Comparison of ENCODE assay signal across 18 cellular contexts in the genomic region with DNA sequence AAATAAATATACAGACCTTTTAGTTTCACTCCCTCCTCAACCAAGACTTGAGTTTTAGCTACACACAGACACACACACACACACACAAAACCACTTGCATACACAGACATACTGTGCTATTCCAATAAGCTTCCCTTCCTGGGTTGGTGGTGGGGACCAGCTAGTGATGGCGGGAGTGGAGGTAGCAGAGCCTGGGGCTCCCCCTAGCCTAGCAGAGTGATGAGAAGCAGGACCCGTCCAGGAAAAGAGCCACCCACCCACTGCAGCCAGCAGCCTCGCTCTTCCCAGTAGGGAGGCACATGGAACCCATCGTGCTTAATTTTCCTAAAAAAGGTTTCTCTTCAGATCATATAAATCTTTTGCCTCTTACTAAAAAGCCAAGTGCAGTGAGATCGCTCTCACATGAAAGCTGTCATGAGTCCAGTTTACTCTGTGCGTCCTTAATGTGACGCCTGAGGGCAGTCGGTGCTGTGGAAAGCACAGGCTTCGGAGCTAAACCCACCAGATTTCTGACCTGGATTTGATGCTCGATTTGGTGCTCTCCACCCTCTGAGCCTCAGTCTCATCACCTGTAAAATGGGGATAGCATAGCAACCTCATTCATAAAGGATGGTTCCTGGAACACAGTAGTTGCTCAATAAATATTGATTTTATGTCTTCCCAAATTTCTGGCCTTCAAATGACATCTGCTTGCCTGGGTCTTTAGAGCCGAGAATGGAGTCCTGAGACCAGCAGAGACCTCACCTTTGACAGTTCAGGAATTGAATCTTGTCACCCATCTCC.
A peak's percentile ranks its signal among the peaks of the same experiment; 100 is the strongest.
DNase-seq lines count a peak whose midpoint lies in the region; ATAC-seq, FAIRE-seq and TF ChIP-seq lines count a peak whose summit lies in the region.
"Had no signal": no experiment of that assay in that cellular context is flagged by ENCODE, and none has a peak within 500 bp of the region (broad histone marks: within the 10 kb centered on the region; RNA-seq: fewer than 3 reads in every experiment).

No MANE protein-coding gene starts in this region.

- no peak for TF ChIP-seq EP300 in HepG2 (IDR thresholded peaks at IDR 0.05; ENCODE audit: low read depth in 2 of 2, low read length in 2 of 2)
- no peak for TF ChIP-seq EP300 in HepG2 (CRISPR knock-in tag; IDR thresholded peaks at IDR 0.05; ENCODE audit: borderline replicate concordance)

- in situ Hi-C loops in HepG2 (cut with HindIII; ENCODE audit: extremely low pct_ligation_motif_present, low pct_unique_long_range_greater_than_20kb) = no loop called here

- H3K36me3 Mint-ChIP-seq in glutamatergic neuron (ENCODE audit: unreplicated experiment) (no peaks in the 10 kb centered on the region), mesothelial cell of epicardium (no peaks in the 10 kb centered on the region)
- H3K36me3 Mint-ChIP-seq: T-cell had no signal

- no peak overlapping the region for H2AFZ ChIP-seq in HepG2 (ENCODE audit: low read length)

- no peak for TF ChIP-seq RAD21 in HepG2 (CRISPR knock-in tag; IDR thresholded peaks at IDR 0.05)

- H3K4me1 Mint-ChIP-seq in glutamatergic neuron (ENCODE audit: low read depth, unreplicated experiment) = peaks cover 8% of the 10 kb centered on the region
- no peaks in the 10 kb centered on the region for H3K4me1 Mint-ChIP-seq in mesothelial cell of epicardium

- H3K9me3 Mint-ChIP-seq in glutamatergic neuron (ENCODE audit: unreplicated experiment) (peaks cover 5% of the 10 kb centered on the region), mesothelial cell of epicardium (no peaks in the 10 kb centered on the region)
- H3K9me3 Mint-ChIP-seq: activated B cell treated with CpG ODN at 0.5 μM for 24 hours, T-cell had no signal

- BruUV-seq in HepG2 (replicated peaks; lab: Mats Ljungman, UMichigan) = no TSS peak

- DNase-seq in HepG2 (ENCODE audit: low spot score) (no peak), right lobe of liver (no peak), SK-N-DZ (ENCODE audit: low spot score) (peak; percentile 45), glutamatergic neuron (no peak), OCI-M2 (lab: John Stamatoyannopoulos, UW; ENCODE audit: unreplicated experiment) (no peak), NCI-H1417 treated with DMSO at 0.1 percent for 48 hours (lab: John Stamatoyannopoulos, UW) (no peak), mesothelial cell of epicardium (ENCODE audit: low spot score in 2 of 2, unreplicated experiment in 2 of 2) (no peak), nucleus accumbens (lab: John Stamatoyannopoulos, UW) (no peak)
- DNase-seq: activated B cell treated with CpG ODN at 0.5 μM for 24 hours; activated effector memory CD4-positive, alpha-beta T cell treated with Interleukin-2 at 50 U/mL for 16 hours; NCI-H187 treated with DMSO at 0.1 percent for 48 hours; NCI-H526; stomach; T-cell had no signal

- H4K20me1 ChIP-seq in HepG2 (ENCODE audit: insufficient read depth, low read length) = no peaks in the 10 kb centered on the region

- no peak for FAIRE-seq in HepG2 (lab: Jason Lieb, UNC)
- FAIRE-seq: urothelium cell line had no signal

- ATAC-seq in HepG2 = peak; percentile 77
- ATAC-seq in right lobe of liver = no peak
- ATAC-seq: T-cell had no signal

- H3K4me1 ChIP-seq in HepG2 (ENCODE audit: insufficient read depth, low read length) (no peaks in the 10 kb centered on the region), right lobe of liver (no peaks in the 10 kb centered on the region)

- no peak overlapping the region for H3K4me3 Mint-ChIP-seq in glutamatergic neuron (ENCODE audit: unreplicated experiment)
- no peak overlapping the region for H3K4me3 Mint-ChIP-seq in mesothelial cell of epicardium
- H3K4me3 Mint-ChIP-seq: activated B cell treated with CpG ODN at 0.5 μM for 24 hours, T-cell had no signal

- peak overlapping the region; percentile 44 for H3K27ac Mint-ChIP-seq in glutamatergic neuron (ENCODE audit: unreplicated experiment)
- no peak overlapping the region for H3K27ac Mint-ChIP-seq in mesothelial cell of epicardium
- H3K27ac Mint-ChIP-seq: activated B cell treated with CpG ODN at 0.5 μM for 24 hours, T-cell had no signal

- intact Hi-C loops in HepG2 (cut with micrococcal nuclease; ENCODE audit: unreplicated experiment) = no loop called here
- intact Hi-C loops in right lobe of liver (cut with DNase I) = no loop called here

- POLR2A ChIA-PET in HepG2 (lab: Yijun Ruan, JAX) = no interaction called here

- H3K27me3 Mint-ChIP-seq in glutamatergic neuron (ENCODE audit: unreplicated experiment) (peaks cover 3% of the 10 kb centered on the region), mesothelial cell of epicardium (ENCODE audit: low read depth) (no peaks in the 10 kb centered on the region)
- H3K27me3 Mint-ChIP-seq: activated B cell treated with CpG ODN at 0.5 μM for 24 hours, T-cell had no signal

- no peak overlapping the region for H3K4me2 ChIP-seq in HepG2 (ENCODE audit: low read depth, low read length)

- H3K4me3 ChIP-seq in HepG2 (replicated peaks in 1 of 3; ENCODE audit: insufficient read depth in 1 of 3, low read depth in 2 of 3, low read length in 3 of 3) (no peak overlapping the region), right lobe of liver (no peak overlapping the region)
- H3K4me3 ChIP-seq: dorsolateral prefrontal cortex, esophagus muscularis mucosa, heart right ventricle, stomach had no signal

- H3K9me3 ChIP-seq in HepG2 (ENCODE audit: low read length) = no peaks in the 10 kb centered on the region
- no peaks in the 10 kb centered on the region for H3K9me3 ChIP-seq in right lobe of liver
- H3K9me3 ChIP-seq: esophagus muscularis mucosa, heart right ventricle, stomach had no signal

- CTCF ChIA-PET in HepG2 (lab: Yijun Ruan, JAX; ENCODE audit: low intra/inter-chr PET ratio, low total read pairs) = no interaction called here

- no peak for TF ChIP-seq POLR2A in HepG2 (IDR thresholded peaks at IDR 0.05; ENCODE audit: insufficient read depth in 1 of 2, low read depth in 2 of 2, low read length in 2 of 2)
- TF ChIP-seq POLR2A in right lobe of liver (IDR thresholded peaks at IDR 0.05) = no peak

- TF ChIP-seq CTCF in HepG2 (CRISPR knock-in tag; IDR thresholded peaks at IDR 0.05) (peak; percentile 53), right lobe of liver (IDR thresholded peaks at IDR 0.05) (no peak), glutamatergic neuron (IDR thresholded peaks at IDR 0.05; ENCODE audit: partially characterized antibody, unreplicated experiment) (no peak), mesothelial cell of epicardium (IDR thresholded peaks at IDR 0.05; ENCODE audit: unreplicated experiment) (no peak)

- H3K27ac ChIP-seq in HepG2 (ENCODE audit: extremely low read length, insufficient read depth, low read length) = no peak overlapping the region
- no peak overlapping the region for H3K27ac ChIP-seq in right lobe of liver
- H3K27ac ChIP-seq: stomach had no signal

- WGBS in HepG2 (ENCODE audit: low lambda C conversion rate) = 50% methylated on average over 11 of the region's 11 CpGs
- 85% methylated on average over 7 of the region's 11 CpGs for WGBS in right lobe of liver (ENCODE audit: insufficient coverage, low coverage, low lambda C conversion rate, missing lambda C conversion rate)

- H3K36me3 ChIP-seq in HepG2 (replicated peaks in 1 of 2; ENCODE audit: control insufficient read depth in 1 of 2, insufficient read depth in 2 of 2, low read length in 2 of 2) (no peaks in the 10 kb centered on the region), right lobe of liver (no peaks in the 10 kb centered on the region)
- H3K36me3 ChIP-seq: esophagus muscularis mucosa, heart right ventricle, stomach had no signal

- H3K27me3 ChIP-seq in HepG2 (ENCODE audit: control insufficient read depth in 1 of 2, insufficient read depth in 2 of 2, low read length in 2 of 2) (peaks cover 2 to 31% of the 10 kb centered on the region in 2 experiments), right lobe of liver (no peaks in the 10 kb centered on the region)
- H3K27me3 ChIP-seq: dorsolateral prefrontal cortex, esophagus muscularis mucosa, heart right ventricle, stomach had no signal

- H3K79me2 ChIP-seq in HepG2 (ENCODE audit: insufficient read depth, low read length) = no peaks in the 10 kb centered on the region

- H3K9ac ChIP-seq in HepG2 (ENCODE audit: insufficient read depth, low read depth, low read length) = no peak overlapping the region

TF ChIP-seq in HepG2, 621 proteins besides CTCF, POLR2A, EP300 and RAD21 (continues in another document):
- TF ChIP-seq POLR2AphosphoS2 (IDR thresholded peaks at IDR 0.05; ENCODE audit: low read depth, low read length) (no peak), CHD2 (IDR thresholded peaks at IDR 0.05; ENCODE audit: low read depth, low read length) (no peak), ZNF468 (CRISPR knock-in tag; IDR thresholded peaks at IDR 0.05) (no peak), ZNF749 (CRISPR knock-in tag; IDR thresholded peaks at IDR 0.05; ENCODE audit: borderline replicate concordance) (no peak), MEIS1 (CRISPR knock-in tag; IDR thresholded peaks at IDR 0.05; ENCODE audit: borderline replicate concordance) (no peak), STAG1 (CRISPR knock-in tag; IDR thresholded peaks at IDR 0.05) (peak; percentile 54)
- TF ChIP-seq, protein P1, sequence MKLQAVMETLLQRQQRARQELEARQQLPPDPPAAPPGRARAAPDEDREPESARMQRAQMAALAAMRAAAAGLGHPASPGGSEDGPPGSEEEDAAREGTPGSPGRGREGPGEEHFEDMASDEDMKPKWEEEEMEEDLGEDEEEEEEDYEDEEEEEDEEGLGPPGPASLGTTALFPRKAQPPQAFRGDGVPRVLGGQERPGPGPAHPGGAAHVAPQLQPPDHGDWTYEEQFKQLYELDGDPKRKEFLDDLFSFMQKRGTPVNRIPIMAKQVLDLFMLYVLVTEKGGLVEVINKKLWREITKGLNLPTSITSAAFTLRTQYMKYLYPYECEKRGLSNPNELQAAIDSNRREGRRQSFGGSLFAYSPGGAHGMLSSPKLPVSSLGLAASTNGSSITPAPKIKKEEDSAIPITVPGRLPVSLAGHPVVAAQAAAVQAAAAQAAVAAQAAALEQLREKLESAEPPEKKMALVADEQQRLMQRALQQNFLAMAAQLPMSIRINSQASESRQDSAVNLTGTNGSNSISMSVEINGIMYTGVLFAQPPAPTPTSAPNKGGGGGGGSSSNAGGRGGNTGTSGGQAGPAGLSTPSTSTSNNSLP (IDR thresholded peaks at IDR 0.05; ENCODE audit: low read depth, low read length) = no peak
